Comparison of ENCODE assay signal across 8 cellular contexts in the genomic region with DNA sequence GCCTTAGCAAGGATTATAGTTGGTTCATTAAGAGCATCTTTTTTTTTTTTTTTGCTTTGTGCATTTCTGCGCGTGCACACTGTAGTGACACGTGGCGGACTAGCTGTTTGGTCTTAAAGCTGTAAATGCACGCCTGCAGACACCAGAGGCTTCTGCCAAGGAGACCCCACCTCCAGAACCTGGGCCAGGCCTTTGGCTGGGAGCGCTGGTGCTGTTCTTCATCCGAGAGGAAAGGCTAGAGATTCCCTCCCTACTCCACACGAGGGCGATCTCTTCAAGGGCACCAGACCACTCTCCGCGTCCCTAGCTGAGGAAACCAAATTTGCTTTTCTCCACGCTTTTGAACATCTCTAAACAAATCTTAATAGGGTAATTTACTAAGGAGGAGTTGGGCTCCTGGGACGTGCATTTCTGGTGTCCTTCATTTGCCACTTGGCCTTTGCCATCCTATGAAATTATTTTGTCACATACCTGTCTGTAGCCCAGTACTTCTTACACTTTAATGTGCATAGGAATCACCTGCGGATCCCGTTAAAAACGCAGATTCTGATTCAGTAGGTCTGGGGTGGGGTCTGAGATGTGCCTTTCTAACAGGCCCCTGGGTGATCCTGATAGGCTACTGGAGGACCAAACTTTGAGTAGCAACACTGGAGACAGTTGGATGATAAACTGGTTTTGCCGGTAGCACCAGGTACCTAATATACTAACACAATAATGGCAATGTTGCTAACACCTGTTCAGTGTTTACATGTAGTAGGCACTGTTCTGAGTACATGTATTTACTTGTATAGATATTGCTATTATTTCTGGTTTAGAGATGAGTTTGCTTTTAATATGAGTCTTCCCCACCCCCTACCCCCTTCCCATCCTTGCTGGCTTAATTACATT. TPM values are rescaled to one million over a fixed set of nuclear protein-coding genes. Genes with fewer than 3 reads are reported as not detected.
DNase-seq lines count a peak whose midpoint lies in the region; ATAC-seq and TF ChIP-seq lines count a peak whose summit lies in the region.

No MANE protein-coding gene starts in this region.

- H3K27me3 Mint-ChIP-seq in activated CD8-positive, alpha-beta T cell treated with anti-CD3 and anti-CD28 coated beads, Interleukin-2, amount 10 ng/mL, durations not matched to agents 7 days and 5 days (ENCODE audit: low read depth) = peaks cover 63% of the 10 kb centered on the region

- H3K27me3 ChIP-seq in psoas muscle (ENCODE audit: insufficient read depth in 3 of 3, low read length in 2 of 3) = peaks cover 0 to 60% (median 12%) of the 10 kb centered on the region in 3 donors

- POLR2A ChIA-PET in activated CD8-positive, alpha-beta T cell treated with anti-CD3 and anti-CD28 coated beads, Interleukin-2, amount 10 ng/mL, durations not matched to agents 7 days and 5 days (lab: Charles Lee) = no interaction called here

- peak; percentile 39 for DNase-seq in AG10803 (ENCODE audit: low read depth)
- peak; percentile 69 for DNase-seq in GM13977 (ENCODE audit: low spot score)
- peak; percentile 75 for DNase-seq in NCI-H345 (lab: John Stamatoyannopoulos, UW)
- DNase-seq in activated CD8-positive, alpha-beta T cell treated with anti-CD3 and anti-CD28 coated beads, Interleukin-2, amount 10 ng/mL, durations not matched to agents 7 days and 5 days = peak; percentile 53
- peak; percentile 38 for DNase-seq in foreskin melanocyte
- DNase-seq in psoas muscle = no peak

- no peak overlapping the region for H3K27ac Mint-ChIP-seq in activated CD8-positive, alpha-beta T cell treated with anti-CD3 and anti-CD28 coated beads, Interleukin-2, amount 10 ng/mL, durations not matched to agents 7 days and 5 days

- no peak overlapping the region for H3K27ac ChIP-seq in psoas muscle

- no peak overlapping the region for H3K4me3 Mint-ChIP-seq in activated CD8-positive, alpha-beta T cell treated with anti-CD3 and anti-CD28 coated beads, Interleukin-2, amount 10 ng/mL, durations not matched to agents 7 days and 5 days

- H3K36me3 ChIP-seq in psoas muscle (ENCODE audit: insufficient read depth in 1 of 2, low read depth in 1 of 2) = no peaks in the 10 kb centered on the region

- H3K9me3 ChIP-seq in psoas muscle = no peaks in the 10 kb centered on the region

- H3K4me3 ChIP-seq in AG10803 (ENCODE audit: low read length) (no peak overlapping the region), psoas muscle (no peak overlapping the region)

- ATAC-seq in HG03280 (IDR thresholded peaks at IDR 0.05; ENCODE audit: unreplicated experiment) (peak; percentile 73), psoas muscle (no peak), HG02970 (IDR thresholded peaks at IDR 0.05; ENCODE audit: low FRiP score, unreplicated experiment) (no peak)
- ATAC-seq in activated CD8-positive, alpha-beta T cell treated with anti-CD3 and anti-CD28 coated beads, Interleukin-2, amount 10 ng/mL, durations not matched to agents 7 days and 5 days = peak; percentile 69

- H3K36me3 Mint-ChIP-seq in activated CD8-positive, alpha-beta T cell treated with anti-CD3 and anti-CD28 coated beads, Interleukin-2, amount 10 ng/mL, durations not matched to agents 7 days and 5 days (ENCODE audit: low read depth) = no peaks in the 10 kb centered on the region

- intact Hi-C loops in psoas muscle (cut with DNase I) = no loop called here

- peaks cover 12% of the 10 kb centered on the region for H3K4me1 Mint-ChIP-seq in activated CD8-positive, alpha-beta T cell treated with anti-CD3 and anti-CD28 coated beads, Interleukin-2, amount 10 ng/mL, durations not matched to agents 7 days and 5 days (ENCODE audit: low read depth)

- 12 to 16% (median 16%) methylated on average over 17 of the region's 17 CpGs for WGBS in psoas muscle, 3 donors

- H3K4me1 ChIP-seq in psoas muscle = no peaks in the 10 kb centered on the region

- TF ChIP-seq CTCF in AG10803 (conservative IDR thresholded peaks at IDR 0.05; ENCODE audit: low read length) (peak; percentile 80), GM13977 (IDR thresholded peaks at IDR 0.05; ENCODE audit: extremely low read depth, insufficient read depth, missing control alignments) (peak; percentile 68), psoas muscle (IDR thresholded peaks at IDR 0.05) (peak; percentile 24)

- in situ Hi-C loops in GM13977 (cut with MboI; ENCODE audit: low pct_unique_long_range_greater_than_20kb, low sequenced_read_pairs, unreplicated experiment) = no loop called here

- CTCF ChIA-PET in activated CD8-positive, alpha-beta T cell treated with anti-CD3 and anti-CD28 coated beads, Interleukin-2, amount 10 ng/mL, durations not matched to agents 7 days and 5 days (lab: Charles Lee) = interaction anchor here (0.7 to 1.3 kb wide), 5 partner anchors 16 to 153 kb away, joined by 3 to 4 read pairs (median 3); no protein-coding TSS in a partner anchor

- H3K9me3 Mint-ChIP-seq in activated CD8-positive, alpha-beta T cell treated with anti-CD3 and anti-CD28 coated beads, Interleukin-2, amount 10 ng/mL, durations not matched to agents 7 days and 5 days (ENCODE audit: insufficient read depth) = no peaks in the 10 kb centered on the region

RNA-seq across cellular contexts. Expression of a gene that starts 1.3 kb away (rescaled TPM):
- total RNA-seq in activated CD8-positive, alpha-beta T cell treated with anti-CD3 and anti-CD28 coated beads, Interleukin-2, amount 10 ng/mL, durations not matched to agents 7 days and 5 days = not detected
- total RNA-seq in psoas muscle = not detected
- not detected for polyA plus RNA-seq in psoas muscle

Comparison
In these comparisons a context has a peak if more than half of its experiments do, and no peak if none do; other contexts are left out.
1. DNase-seq: peak in AG10803 (single experiment), GM13977 (single experiment), NCI-H345 (single experiment), activated CD8-positive, alpha-beta T cell treated with anti-CD3 and anti-CD28 coated beads, Interleukin-2, amount 10 ng/mL, durations not matched to agents 7 days and 5 days (single experiment) and foreskin melanocyte (single experiment); none in psoas muscle (0 of 2).
2. CTCF ChIP-seq: peak in every context shown above with its lines; median percentile 80 in AG10803; 68 in GM13977; 24 in psoas muscle.
3. ATAC-seq: peak in HG03280 (single experiment) and activated CD8-positive, alpha-beta T cell treated with anti-CD3 and anti-CD28 coated beads, Interleukin-2, amount 10 ng/mL, durations not matched to agents 7 days and 5 days (single experiment); none in psoas muscle (0 of 4) and HG02970 (single experiment).